ENCODE assay signal across 10 cellular contexts in the genomic region with DNA sequence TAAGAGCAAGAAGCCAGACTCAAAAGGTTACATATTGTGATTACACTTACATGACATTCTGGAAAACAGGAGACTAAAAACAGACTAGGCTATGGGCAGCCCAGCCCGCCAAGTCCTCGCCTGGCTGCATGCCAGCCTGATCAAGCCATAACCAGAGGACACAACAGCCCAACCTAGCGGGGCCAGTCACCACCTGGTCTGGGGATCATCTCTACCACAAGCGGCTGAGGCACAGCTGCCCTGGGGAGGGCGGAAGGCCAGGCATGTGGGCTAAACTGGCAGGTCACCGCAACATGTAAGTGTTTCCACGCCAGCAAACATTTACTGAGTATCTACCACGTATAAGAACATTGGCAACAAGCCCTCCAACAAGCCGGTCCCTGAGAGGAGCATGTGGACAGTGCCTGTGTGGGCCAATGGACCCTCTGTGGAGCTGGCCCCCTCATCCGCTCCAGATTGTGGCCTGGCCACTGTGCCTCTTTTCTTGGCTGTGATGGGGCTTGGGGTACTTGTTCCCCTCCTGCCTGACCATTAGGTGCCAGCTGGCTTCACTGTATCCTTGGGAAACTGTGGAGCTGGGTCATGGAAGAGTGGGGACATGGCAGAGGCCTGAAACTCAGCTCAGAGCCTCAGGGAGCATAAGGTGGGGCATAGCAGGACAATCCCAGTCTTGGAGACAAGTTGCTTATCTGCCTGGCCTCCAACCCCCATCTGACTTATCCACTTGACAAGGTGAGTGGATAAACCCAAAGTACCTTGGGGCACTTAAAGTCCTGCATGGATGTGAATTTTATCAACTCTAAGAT. TPM values are rescaled to one million over a fixed set of nuclear protein-coding genes. Genes with fewer than 3 reads are reported as not detected.
DNase-seq lines count a peak whose midpoint lies in the region; FAIRE-seq and TF ChIP-seq lines count a peak whose summit lies in the region.
"Had no signal": no experiment of that assay in that cellular context is flagged by ENCODE, and none has a peak within 500 bp of the region (broad histone marks: within the 10 kb centered on the region; RNA-seq: fewer than 3 reads in every experiment).

No MANE protein-coding gene starts in this region.

- H3K9ac ChIP-seq in endothelial cell of umbilical vein (replicated peaks; ENCODE audit: extremely low read depth, insufficient read depth, low read length), result no peak overlapping the region

- peaks cover 74% of the 10 kb centered on the region for H3K79me2 ChIP-seq in endothelial cell of umbilical vein (ENCODE audit: control insufficient read depth, insufficient read depth, low read length)

- peaks cover 3% of the 10 kb centered on the region for H3K9me3 Mint-ChIP-seq in neural crest cell
- no peaks in the 10 kb centered on the region for H3K9me3 Mint-ChIP-seq in glutamatergic neuron (ENCODE audit: unreplicated experiment)
- H3K9me3 Mint-ChIP-seq in T-helper 2 cell treated with Interferon-gamma antibody and Interleukin-4, amounts not matched to agents 5 μg/mL and 100 μg/mL, for 36 hours, result no peaks in the 10 kb centered on the region

- H3K4me3 ChIP-seq in endothelial cell of umbilical vein (replicated peaks in 1 of 3; ENCODE audit: insufficient read depth in 1 of 3, low read depth in 1 of 3, low read length in 3 of 3), result no peak overlapping the region

- H3K36me3 ChIP-seq in endothelial cell of umbilical vein (ENCODE audit: control insufficient read depth in 2 of 2, extremely low read depth in 1 of 2, insufficient read depth in 2 of 2, low read length in 2 of 2), result peaks cover 0 to 7% of the 10 kb centered on the region in 2 experiments

- CTCF ChIA-PET in endothelial cell of umbilical vein (lab: Charles Lee), result interaction anchor here (0.6 kb wide), 1 partner anchor 11 kb away, joined by 3 read pairs; no protein-coding TSS in a partner anchor

- H3K9me1 ChIP-seq in endothelial cell of umbilical vein (replicated peaks; ENCODE audit: control insufficient read depth, extremely low read depth, insufficient read depth, low read length), result no peaks in the 10 kb centered on the region

- TF ChIP-seq CTCF in endothelial cell of umbilical vein (IDR thresholded peaks at IDR 0.05; ENCODE audit: extremely low read depth in 1 of 2, insufficient read depth in 1 of 2, low read depth in 1 of 2, low read length in 2 of 2), result no peak
- no peak for TF ChIP-seq CTCF in neural crest cell (conservative IDR thresholded peaks at IDR 0.05)
- TF ChIP-seq CTCF in glutamatergic neuron (IDR thresholded peaks at IDR 0.05; ENCODE audit: partially characterized antibody, unreplicated experiment), result no peak

- intact Hi-C loops in endothelial cell of umbilical vein (cut with micrococcal nuclease), result no loop called here

- no peak for TF ChIP-seq POLR2A in endothelial cell of umbilical vein (IDR thresholded peaks at IDR 0.05; ENCODE audit: low read depth, low read length)

- no peak overlapping the region for H3K4me2 ChIP-seq in endothelial cell of umbilical vein (ENCODE audit: insufficient read depth, low read length)

- H3K4me1 Mint-ChIP-seq in neural crest cell (peaks cover 19% of the 10 kb centered on the region), glutamatergic neuron (ENCODE audit: low read depth, unreplicated experiment) (peaks cover 9% of the 10 kb centered on the region)
- H3K4me1 Mint-ChIP-seq in T-helper 2 cell treated with Interferon-gamma antibody and Interleukin-4, amounts not matched to agents 5 μg/mL and 100 μg/mL, for 36 hours (ENCODE audit: low read depth), result peaks cover 9% of the 10 kb centered on the region

- peak overlapping the region; percentile 59 for H3K27ac Mint-ChIP-seq in neural crest cell (ENCODE audit: unreplicated experiment)
- H3K27ac Mint-ChIP-seq in glutamatergic neuron (ENCODE audit: unreplicated experiment), result no peak overlapping the region
- no peak overlapping the region for H3K27ac Mint-ChIP-seq in T-helper 2 cell treated with Interferon-gamma antibody and Interleukin-4, amounts not matched to agents 5 μg/mL and 100 μg/mL, for 36 hours

- dilution Hi-C loops in endothelial cell of umbilical vein (cut with MboI; ENCODE audit: extremely low pct_ligation_motif_present, low sequenced_read_pairs), result no loop called here

- POLR2A ChIA-PET in endothelial cell of umbilical vein (lab: Charles Lee), result no interaction called here

- H2AFZ ChIP-seq in endothelial cell of umbilical vein (ENCODE audit: low read depth, low read length), result no peak overlapping the region

- H3K36me3 Mint-ChIP-seq in neural crest cell (ENCODE audit: low read depth) (peaks cover 12% of the 10 kb centered on the region), glutamatergic neuron (ENCODE audit: unreplicated experiment) (no peaks in the 10 kb centered on the region)
- peaks cover 7% of the 10 kb centered on the region for H3K36me3 Mint-ChIP-seq in T-helper 2 cell treated with Interferon-gamma antibody and Interleukin-4, amounts not matched to agents 5 μg/mL and 100 μg/mL, for 36 hours (ENCODE audit: low read depth)

- no peak for FAIRE-seq in endothelial cell of umbilical vein (lab: Jason Lieb, UNC)

- H3K4me3 Mint-ChIP-seq in neural crest cell, result no peak overlapping the region
- no peak overlapping the region for H3K4me3 Mint-ChIP-seq in glutamatergic neuron (ENCODE audit: unreplicated experiment)
- H3K4me3 Mint-ChIP-seq in T-helper 2 cell treated with Interferon-gamma antibody and Interleukin-4, amounts not matched to agents 5 μg/mL and 100 μg/mL, for 36 hours, result no peak overlapping the region

- no peaks in the 10 kb centered on the region for H3K27me3 ChIP-seq in endothelial cell of umbilical vein (ENCODE audit: control insufficient read depth in 2 of 2, insufficient read depth in 2 of 2, low read length in 2 of 2)

- H3K9me3 ChIP-seq in endothelial cell of umbilical vein (replicated peaks; ENCODE audit: control insufficient read depth, insufficient read depth, low read length), result no peaks in the 10 kb centered on the region

- H4K20me1 ChIP-seq in endothelial cell of umbilical vein (replicated peaks; ENCODE audit: control insufficient read depth, extremely low read depth, insufficient read depth, low read length), result peaks cover 6% of the 10 kb centered on the region

- H3K27me3 Mint-ChIP-seq in neural crest cell (ENCODE audit: low read depth) (no peaks in the 10 kb centered on the region), glutamatergic neuron (ENCODE audit: unreplicated experiment) (no peaks in the 10 kb centered on the region)
- H3K27me3 Mint-ChIP-seq in T-helper 2 cell treated with Interferon-gamma antibody and Interleukin-4, amounts not matched to agents 5 μg/mL and 100 μg/mL, for 36 hours (ENCODE audit: low read depth), result no peaks in the 10 kb centered on the region

- BruUV-seq in endothelial cell of umbilical vein (replicated peaks; lab: Mats Ljungman, UMichigan), result no TSS peak

- H3K27ac ChIP-seq in endothelial cell of umbilical vein (ENCODE audit: insufficient read depth, low read depth, low read length), result no peak overlapping the region

- no peaks in the 10 kb centered on the region for H3K4me1 ChIP-seq in endothelial cell of umbilical vein (ENCODE audit: control insufficient read depth, extremely low read depth, insufficient read depth, low read length)

- peak; percentile 48 for DNase-seq in D341Med (ENCODE audit: low spot score)
- DNase-seq in NCI-H446 (lab: John Stamatoyannopoulos, UW), result peak; percentile 27 to 79
- DNase-seq in endothelial cell of umbilical vein (ENCODE audit: low read depth, low spot score), result peak; percentile 36
- DNase-seq in neural crest cell (ENCODE audit: low read depth, low spot score), result no peak
- DNase-seq in amniotic stem cell (lab: John Stamatoyannopoulos, UW), result no peak
- no peak for DNase-seq in glutamatergic neuron
- DNase-seq in NCI-H2227 treated with DMSO at 0.1 percent for 48 hours (lab: John Stamatoyannopoulos, UW), result no peak
- DNase-seq in T-helper 2 cell treated with Interferon-gamma antibody and Interleukin-4, amounts not matched to agents 5 μg/mL and 100 μg/mL, for 36 hours (ENCODE audit: low spot score), result no peak
- DNase-seq: GF-D8, NCI-H1436 treated with DMSO at 0.1 percent for 48 hours had no signal

TF ChIP-seq in endothelial cell of umbilical vein, 7 proteins besides CTCF, POLR2A, EP300 and RAD21:
- TF ChIP-seq JUN (IDR thresholded peaks at IDR 0.05; ENCODE audit: borderline replicate concordance, insufficient read depth, insufficient read length, low read depth) (no peak), EZH2 (IDR thresholded peaks at IDR 0.05; ENCODE audit: borderline replicate concordance, low read depth, low read length, severe bottlenecking) (no peak), GATA2 (IDR thresholded peaks at IDR 0.05; ENCODE audit: insufficient read depth, insufficient read length, low read depth, low read length) (no peak), MYC (IDR thresholded peaks at IDR 0.05; ENCODE audit: low read depth, low read length) (no peak), FOS (IDR thresholded peaks at IDR 0.05; ENCODE audit: borderline replicate concordance, insufficient read depth, low read length) (no peak), POLR2AphosphoS5 (IDR thresholded peaks at IDR 0.05; ENCODE audit: insufficient read depth, low read depth, low read length) (no peak)
- TF ChIP-seq, protein P1, sequence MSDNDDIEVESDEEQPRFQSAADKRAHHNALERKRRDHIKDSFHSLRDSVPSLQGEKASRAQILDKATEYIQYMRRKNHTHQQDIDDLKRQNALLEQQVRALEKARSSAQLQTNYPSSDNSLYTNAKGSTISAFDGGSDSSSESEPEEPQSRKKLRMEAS (IDR thresholded peaks at IDR 0.05; ENCODE audit: insufficient read depth, insufficient read length), result no peak
TF ChIP-seq in endothelial cell of umbilical vein: peak in this region for 0.

RNA-seq across cellular contexts. Expression of a gene that starts 9.0 kb away (rescaled TPM):
- total RNA-seq in endothelial cell of umbilical vein (55.1 and 57.0 TPM in 2 replicates), neural crest cell (82.7 and 97.9 TPM in 2 replicates), glutamatergic neuron (ENCODE audit: unreplicated experiment) (106 TPM)
- 8.2 and 9.9 TPM in 2 replicates for polyA plus RNA-seq in endothelial cell of umbilical vein
- 11.9 and 12.1 TPM in 2 replicates for polyA plus RNA-seq in endothelial cell of umbilical vein (2011; cell fraction: cytosol; rRNA removed)
- 22.9 and 24.3 TPM in 2 replicates for polyA plus RNA-seq in endothelial cell of umbilical vein (2011; cell fraction: nucleus; rRNA removed)
- 21.2 and 28.2 TPM in 2 replicates for polyA plus RNA-seq in endothelial cell of umbilical vein (2012)
- 31.5 and 40.8 TPM in 2 replicates for polyA minus RNA-seq in endothelial cell of umbilical vein
- 17.7 TPM for polyA minus RNA-seq in endothelial cell of umbilical vein (2011; cell fraction: cytosol; rRNA and poly(A)+ RNA removed)
- 21.7 and 22.8 TPM in 2 replicates for polyA minus RNA-seq in endothelial cell of umbilical vein (2011; cell fraction: nucleus; rRNA and poly(A)+ RNA removed)

Comparison
In these comparisons a context has a peak if more than half of its experiments do, and no peak if none do; other contexts are left out.
1. DNase-seq: peak in D341Med (single experiment), NCI-H446 (2 of 2) and endothelial cell of umbilical vein (single experiment); none in neural crest cell (single experiment), amniotic stem cell (single experiment), glutamatergic neuron (single experiment), NCI-H2227 treated with DMSO at 0.1 percent for 48 hours (single experiment) and T-helper 2 cell treated with Interferon-gamma antibody and Interleukin-4, amounts not matched to agents 5 μg/mL and 100 μg/mL, for 36 hours (single experiment).